ENCODE assay signal across 8 cellular contexts in the genomic region with DNA sequence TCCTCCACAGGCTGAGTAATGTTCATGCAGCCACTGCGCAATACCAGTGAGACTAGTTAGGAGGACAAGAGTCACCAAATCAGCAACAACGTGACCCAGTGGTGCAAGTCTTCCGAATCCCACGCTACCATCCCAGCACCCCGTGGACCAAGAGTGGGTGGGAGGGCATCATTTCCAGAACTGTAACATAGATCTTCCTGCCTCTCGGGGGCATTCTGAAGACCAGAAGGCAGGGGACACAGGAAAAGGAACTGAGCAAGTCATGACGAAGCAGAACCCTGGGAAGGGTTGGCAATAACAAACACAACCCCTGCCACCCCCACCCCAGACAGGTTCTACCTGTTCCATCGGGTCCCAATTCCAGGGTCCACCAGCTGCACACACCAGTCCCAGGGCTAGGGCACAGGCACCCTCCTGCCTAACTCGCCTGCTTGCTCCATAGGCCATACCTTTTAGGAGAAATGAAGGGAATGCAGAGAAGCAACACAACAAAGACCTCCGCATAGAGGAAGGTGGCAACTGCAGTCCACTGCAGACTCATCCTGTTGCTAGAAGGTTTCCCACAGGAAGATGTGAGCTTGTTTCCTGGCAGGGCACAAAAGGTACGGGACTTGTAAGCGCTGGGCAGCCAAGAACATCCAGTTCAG. TPM values are rescaled to one million over a fixed set of nuclear protein-coding genes. Genes with fewer than 3 reads are reported as not detected.
DNase-seq lines count a peak whose midpoint lies in the region; ATAC-seq lines count a peak whose summit lies in the region.

No MANE protein-coding gene starts in this region.

- H3K4me1 ChIP-seq in iPS-20b (ENCODE audit: insufficient read depth, low read length) = peaks cover 9% of the 10 kb centered on the region; the same call in 1 of the 2 replicates
- peaks cover 19% of the 10 kb centered on the region for H3K4me1 ChIP-seq in thymus (ENCODE audit: control insufficient read depth, insufficient read depth, low read length)

- H3K27me3 Mint-ChIP-seq in activated T-cell treated with anti-CD3 and anti-CD28 coated beads, Interleukin-2, amount 50 U/mL, for 24 hours = peaks cover 24% of the 10 kb centered on the region
- no peaks in the 10 kb centered on the region for H3K27me3 Mint-ChIP-seq in activated T-helper 17 cell treated with anti-CD3 and anti-CD28 coated beads, Interleukin-2, amount 50 U/mL, for 72 hours

- H3K36me3 ChIP-seq in iPS-20b (ENCODE audit: insufficient read depth, low read depth, low read length) (peaks cover 39% of the 10 kb centered on the region), thymus (ENCODE audit: control insufficient read depth, insufficient read depth) (peaks cover 22% of the 10 kb centered on the region)

- peak overlapping the region; percentile 73 for H3K4me3 ChIP-seq in iPS-20b (ENCODE audit: low read length)
- peak overlapping the region; percentile 68 for H3K4me3 ChIP-seq in thymus (ENCODE audit: low read length)

- peak overlapping the region; percentile 77 for H3K9ac ChIP-seq in iPS-20b (ENCODE audit: low read depth, low read length)

- WGBS in thymus = 37% methylated on average over 12 of the region's 12 CpGs

- H3K27ac ChIP-seq in iPS-20b (ENCODE audit: low read length) (no peak overlapping the region), thymus (ENCODE audit: low read depth) (peak overlapping the region; percentile 86)

- H3K9me3 ChIP-seq in iPS-20b (ENCODE audit: insufficient read depth, low read depth, low read length) = no peaks in the 10 kb centered on the region
- no peaks in the 10 kb centered on the region for H3K9me3 ChIP-seq in thymus (ENCODE audit: control insufficient read depth)

- no peak for DNase-seq in activated T-cell treated with anti-CD3 and anti-CD28 coated beads, Interleukin-2, amount 50 U/mL, for 24 hours
- no peak for DNase-seq in activated T-cell treated with anti-CD3 and anti-CD28 coated beads, Interleukin-2, amount 50 U/mL, for 1 hour
- DNase-seq in amniotic stem cell (lab: John Stamatoyannopoulos, UW) (no peak), NCI-H2171 treated with DMSO at 0.1 percent for 48 hours (lab: John Stamatoyannopoulos, UW) (no peak)

- ATAC-seq in activated T-helper 17 cell treated with anti-CD3 and anti-CD28 coated beads, Interleukin-2, amount 50 U/mL, for 72 hours (replicated peaks) = no peak
- no peak for ATAC-seq in HG03159 (IDR thresholded peaks at IDR 0.05; ENCODE audit: unreplicated experiment)

- peaks cover 37% of the 10 kb centered on the region for H3K4me1 Mint-ChIP-seq in activated T-cell treated with anti-CD3 and anti-CD28 coated beads, Interleukin-2, amount 50 U/mL, for 24 hours (ENCODE audit: low read depth)
- peaks cover 5% of the 10 kb centered on the region for H3K4me1 Mint-ChIP-seq in activated T-helper 17 cell treated with anti-CD3 and anti-CD28 coated beads, Interleukin-2, amount 50 U/mL, for 72 hours

- peaks cover 52% of the 10 kb centered on the region for H3K36me3 Mint-ChIP-seq in activated T-cell treated with anti-CD3 and anti-CD28 coated beads, Interleukin-2, amount 50 U/mL, for 24 hours (ENCODE audit: low read depth)
- peaks cover 49% of the 10 kb centered on the region for H3K36me3 Mint-ChIP-seq in activated T-helper 17 cell treated with anti-CD3 and anti-CD28 coated beads, Interleukin-2, amount 50 U/mL, for 72 hours (ENCODE audit: low read depth)

- peak overlapping the region; percentile 90 for H3K27ac Mint-ChIP-seq in activated T-cell treated with anti-CD3 and anti-CD28 coated beads, Interleukin-2, amount 50 U/mL, for 24 hours
- H3K27ac Mint-ChIP-seq in activated T-helper 17 cell treated with anti-CD3 and anti-CD28 coated beads, Interleukin-2, amount 50 U/mL, for 72 hours = peak overlapping the region; percentile 83

- H3K4me3 Mint-ChIP-seq in activated T-cell treated with anti-CD3 and anti-CD28 coated beads, Interleukin-2, amount 50 U/mL, for 24 hours = peak overlapping the region; percentile 90
- peak overlapping the region; percentile 86 for H3K4me3 Mint-ChIP-seq in activated T-helper 17 cell treated with anti-CD3 and anti-CD28 coated beads, Interleukin-2, amount 50 U/mL, for 72 hours

- no peaks in the 10 kb centered on the region for H3K27me3 ChIP-seq in iPS-20b (ENCODE audit: insufficient read depth, low read length)
- H3K27me3 ChIP-seq in thymus (ENCODE audit: control insufficient read depth, insufficient read depth) = no peaks in the 10 kb centered on the region

- no peaks in the 10 kb centered on the region for H3K9me3 Mint-ChIP-seq in activated T-cell treated with anti-CD3 and anti-CD28 coated beads, Interleukin-2, amount 50 U/mL, for 24 hours
- H3K9me3 Mint-ChIP-seq in activated T-helper 17 cell treated with anti-CD3 and anti-CD28 coated beads, Interleukin-2, amount 50 U/mL, for 72 hours = no peaks in the 10 kb centered on the region

RNA-seq across cellular contexts. Expression of a gene that starts 1.4 kb away (rescaled TPM):
- 100 to 1,000 TPM; 115 to 170 TPM for total RNA-seq in activated T-helper 17 cell treated with anti-CD3 and anti-CD28 coated beads, Interleukin-2, amount 50 U/mL, for 72 hours
- 114 TPM for polyA plus RNA-seq in thymus

RNA-seq across cellular contexts. Expression of a gene that starts 1.8 kb away (rescaled TPM):
- total RNA-seq in activated T-helper 17 cell treated with anti-CD3 and anti-CD28 coated beads, Interleukin-2, amount 50 U/mL, for 72 hours = 1 to 10 TPM; 6.7 to 9.4 TPM
- polyA plus RNA-seq in thymus = 6.8 TPM

RNA-seq across cellular contexts. Expression of a gene that starts 35.1 kb away (rescaled TPM):
- 10 to 100 TPM in 1 of 2 donors, 1 to 10 TPM in 1; 1.1 to 26.1 TPM for total RNA-seq in activated T-helper 17 cell treated with anti-CD3 and anti-CD28 coated beads, Interleukin-2, amount 50 U/mL, for 72 hours
- polyA plus RNA-seq in thymus = 18.2 TPM

RNA-seq across cellular contexts. Expression of a gene that starts 41.2 kb away (rescaled TPM):
- 1 to 10 TPM in 1 of 2 donors, under 1 TPM in 1; 0.45 to 7.9 TPM for total RNA-seq in activated T-helper 17 cell treated with anti-CD3 and anti-CD28 coated beads, Interleukin-2, amount 50 U/mL, for 72 hours
- polyA plus RNA-seq in thymus = 0.71 TPM

RNA-seq across cellular contexts. Expression of a gene that starts 49.2 kb away (rescaled TPM):
- total RNA-seq in activated T-helper 17 cell treated with anti-CD3 and anti-CD28 coated beads, Interleukin-2, amount 50 U/mL, for 72 hours = 10 to 100 TPM in 1 of 2 donors, 1 to 10 TPM in 1; 1.6 to 16.7 TPM
- 2.4 TPM for polyA plus RNA-seq in thymus
